Comparison of ENCODE assay signal across 2 cellular contexts in the genomic region with DNA sequence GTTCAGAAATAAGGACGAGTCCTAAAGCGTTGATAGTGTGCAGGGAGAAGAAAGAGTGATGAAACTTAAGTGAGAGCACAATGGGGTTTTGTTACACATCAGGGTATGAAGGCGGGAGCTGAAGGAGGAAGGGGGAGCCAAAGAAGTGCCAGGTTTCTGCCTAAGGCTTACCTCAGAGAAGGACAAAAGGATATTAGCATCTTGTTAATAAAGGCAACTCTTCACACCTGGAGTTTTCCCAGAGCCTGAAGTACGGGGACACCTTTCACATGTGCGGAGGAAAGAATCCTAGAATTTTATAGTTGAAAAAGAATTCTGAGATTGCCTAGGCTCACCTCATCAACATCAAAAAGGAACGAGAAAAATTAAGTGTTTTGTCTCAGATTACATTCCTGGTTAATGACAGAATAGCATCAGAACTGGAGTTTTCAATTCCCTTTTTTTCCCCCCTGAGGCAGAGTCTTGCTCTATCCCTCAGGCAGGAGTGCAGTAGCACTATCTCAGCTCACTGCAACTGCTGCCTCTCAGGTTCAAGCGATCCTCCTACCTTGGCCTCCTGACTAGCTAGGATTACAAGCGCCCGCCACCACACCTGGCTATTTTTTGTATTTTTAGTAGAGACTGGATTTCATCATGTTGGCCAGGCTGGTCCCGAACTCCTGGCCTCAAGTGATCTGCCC.
TF ChIP-seq lines count a peak whose summit lies in the region.

No MANE protein-coding gene starts in this region.

TF ChIP-seq in HCT116, 20 proteins besides CTCF, POLR2A, EP300 and RAD21:
- TF ChIP-seq EGR1 (IDR thresholded peaks at IDR 0.05; ENCODE audit: low read depth): no peak
- no peak for TF ChIP-seq SP1 (IDR thresholded peaks at IDR 0.05; ENCODE audit: low read depth)
- no peak for TF ChIP-seq ZNF274 (IDR thresholded peaks at IDR 0.05; ENCODE audit: low read depth, low read length)
- TF ChIP-seq JUND (IDR thresholded peaks at IDR 0.05): no peak
- no peak for TF ChIP-seq SIN3A (IDR thresholded peaks at IDR 0.05; ENCODE audit: low read depth)
- no peak for TF ChIP-seq ZFX (IDR thresholded peaks at IDR 0.05)
- TF ChIP-seq SRF (IDR thresholded peaks at IDR 0.05; ENCODE audit: low read depth): no peak
- no peak for TF ChIP-seq EZH2phosphoT487 (IDR thresholded peaks at IDR 0.05; ENCODE audit: borderline replicate concordance)
- TF ChIP-seq CBX3 (IDR thresholded peaks at IDR 0.05; ENCODE audit: low read depth): no peak
- TF ChIP-seq, protein P1, sequence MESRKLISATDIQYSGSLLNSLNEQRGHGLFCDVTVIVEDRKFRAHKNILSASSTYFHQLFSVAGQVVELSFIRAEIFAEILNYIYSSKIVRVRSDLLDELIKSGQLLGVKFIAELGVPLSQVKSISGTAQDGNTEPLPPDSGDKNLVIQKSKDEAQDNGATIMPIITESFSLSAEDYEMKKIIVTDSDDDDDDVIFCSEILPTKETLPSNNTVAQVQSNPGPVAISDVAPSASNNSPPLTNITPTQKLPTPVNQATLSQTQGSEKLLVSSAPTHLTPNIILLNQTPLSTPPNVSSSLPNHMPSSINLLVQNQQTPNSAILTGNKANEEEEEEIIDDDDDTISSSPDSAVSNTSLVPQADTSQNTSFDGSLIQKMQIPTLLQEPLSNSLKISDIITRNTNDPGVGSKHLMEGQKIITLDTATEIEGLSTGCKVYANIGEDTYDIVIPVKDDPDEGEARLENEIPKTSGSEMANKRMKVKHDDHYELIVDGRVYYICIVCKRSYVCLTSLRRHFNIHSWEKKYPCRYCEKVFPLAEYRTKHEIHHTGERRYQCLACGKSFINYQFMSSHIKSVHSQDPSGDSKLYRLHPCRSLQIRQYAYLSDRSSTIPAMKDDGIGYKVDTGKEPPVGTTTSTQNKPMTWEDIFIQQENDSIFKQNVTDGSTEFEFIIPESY (IDR thresholded peaks at IDR 0.05; ENCODE audit: extremely low read depth, insufficient replicate concordance, low read length): no peak
- TF ChIP-seq, protein P2, sequence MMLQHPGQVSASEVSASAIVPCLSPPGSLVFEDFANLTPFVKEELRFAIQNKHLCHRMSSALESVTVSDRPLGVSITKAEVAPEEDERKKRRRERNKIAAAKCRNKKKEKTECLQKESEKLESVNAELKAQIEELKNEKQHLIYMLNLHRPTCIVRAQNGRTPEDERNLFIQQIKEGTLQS (IDR thresholded peaks at IDR 0.05): no peak
- no peak for TF ChIP-seq REST (IDR thresholded peaks at IDR 0.05; ENCODE audit: low read depth)
- no peak for TF ChIP-seq CEBPB (IDR thresholded peaks at IDR 0.05; ENCODE audit: low read depth)
- no peak for TF ChIP-seq EZH2 (IDR thresholded peaks at IDR 0.05)
- TF ChIP-seq TCF7L2 (IDR thresholded peaks at IDR 0.05; ENCODE audit: borderline replicate concordance, extremely low read depth, insufficient read depth, insufficient read length): no peak
- no peak for TF ChIP-seq MAX (IDR thresholded peaks at IDR 0.05)
- TF ChIP-seq FOSL1 (IDR thresholded peaks at IDR 0.05; ENCODE audit: low read depth): no peak

TF ChIP-seq in K562, 482 proteins besides CTCF, POLR2A, EP300 and RAD21:
- TF ChIP-seq CHD4 (IDR thresholded peaks at IDR 0.05; ENCODE audit: insufficient read depth, insufficient replicate concordance, low read depth, low read length, poor library complexity, severe bottlenecking) (no peak), THAP7 (CRISPR knock-in tag; IDR thresholded peaks at IDR 0.05) (no peak), ETV1 (tag; conservative IDR thresholded peaks at IDR 0.05; ENCODE audit: low read depth) (no peak), PCBP2 (IDR thresholded peaks at IDR 0.05; ENCODE audit: low read depth, low read length, poor library complexity, severe bottlenecking) (no peak), ZNF146 (CRISPR knock-in tag; IDR thresholded peaks at IDR 0.05; ENCODE audit: unreplicated experiment) (no peak), SMAD4 (CRISPR knock-in tag; conservative IDR thresholded peaks at IDR 0.05) (no peak), ZNF639 (CRISPR knock-in tag; conservative IDR thresholded peaks at IDR 0.05 in 1 of 2, IDR thresholded peaks at IDR 0.05 in 1 of 2) (no peak), FUS (optimal IDR thresholded peaks at IDR 0.05; ENCODE audit: low read depth, low read length) (no peak), KAT2B (IDR thresholded peaks at IDR 0.05; ENCODE audit: low read depth, low read length) (no peak), MLX (CRISPR knock-in tag; conservative IDR thresholded peaks at IDR 0.05) (no peak), LCOR (CRISPR knock-in tag; IDR thresholded peaks at IDR 0.05) (no peak), WHSC1 (IDR thresholded peaks at IDR 0.05; ENCODE audit: low read length) (no peak), TEAD2 (tag; IDR thresholded peaks at IDR 0.05) (no peak), ZFP1 (CRISPR knock-in tag; IDR thresholded peaks at IDR 0.05) (no peak), ZNF764 (CRISPR knock-in tag; IDR thresholded peaks at IDR 0.05; ENCODE audit: low read depth) (no peak), THRB (CRISPR knock-in tag; conservative IDR thresholded peaks at IDR 0.05) (no peak), BCOR (IDR thresholded peaks at IDR 0.05) (no peak)
- TF ChIP-seq, protein P3, sequence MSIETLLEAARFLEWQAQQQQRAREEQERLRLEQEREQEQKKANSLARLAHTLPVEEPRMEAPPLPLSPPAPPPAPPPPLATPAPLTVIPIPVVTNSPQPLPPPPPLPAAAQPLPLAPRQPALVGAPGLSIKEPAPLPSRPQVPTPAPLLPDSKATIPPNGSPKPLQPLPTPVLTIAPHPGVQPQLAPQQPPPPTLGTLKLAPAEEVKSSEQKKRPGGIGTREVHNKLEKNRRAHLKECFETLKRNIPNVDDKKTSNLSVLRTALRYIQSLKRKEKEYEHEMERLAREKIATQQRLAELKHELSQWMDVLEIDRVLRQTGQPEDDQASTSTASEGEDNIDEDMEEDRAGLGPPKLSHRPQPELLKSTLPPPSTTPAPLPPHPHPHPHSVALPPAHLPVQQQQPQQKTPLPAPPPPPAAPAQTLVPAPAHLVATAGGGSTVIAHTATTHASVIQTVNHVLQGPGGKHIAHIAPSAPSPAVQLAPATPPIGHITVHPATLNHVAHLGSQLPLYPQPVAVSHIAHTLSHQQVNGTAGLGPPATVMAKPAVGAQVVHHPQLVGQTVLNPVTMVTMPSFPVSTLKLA (conservative IDR thresholded peaks at IDR 0.05): no peak
- TF ChIP-seq, protein P4, sequence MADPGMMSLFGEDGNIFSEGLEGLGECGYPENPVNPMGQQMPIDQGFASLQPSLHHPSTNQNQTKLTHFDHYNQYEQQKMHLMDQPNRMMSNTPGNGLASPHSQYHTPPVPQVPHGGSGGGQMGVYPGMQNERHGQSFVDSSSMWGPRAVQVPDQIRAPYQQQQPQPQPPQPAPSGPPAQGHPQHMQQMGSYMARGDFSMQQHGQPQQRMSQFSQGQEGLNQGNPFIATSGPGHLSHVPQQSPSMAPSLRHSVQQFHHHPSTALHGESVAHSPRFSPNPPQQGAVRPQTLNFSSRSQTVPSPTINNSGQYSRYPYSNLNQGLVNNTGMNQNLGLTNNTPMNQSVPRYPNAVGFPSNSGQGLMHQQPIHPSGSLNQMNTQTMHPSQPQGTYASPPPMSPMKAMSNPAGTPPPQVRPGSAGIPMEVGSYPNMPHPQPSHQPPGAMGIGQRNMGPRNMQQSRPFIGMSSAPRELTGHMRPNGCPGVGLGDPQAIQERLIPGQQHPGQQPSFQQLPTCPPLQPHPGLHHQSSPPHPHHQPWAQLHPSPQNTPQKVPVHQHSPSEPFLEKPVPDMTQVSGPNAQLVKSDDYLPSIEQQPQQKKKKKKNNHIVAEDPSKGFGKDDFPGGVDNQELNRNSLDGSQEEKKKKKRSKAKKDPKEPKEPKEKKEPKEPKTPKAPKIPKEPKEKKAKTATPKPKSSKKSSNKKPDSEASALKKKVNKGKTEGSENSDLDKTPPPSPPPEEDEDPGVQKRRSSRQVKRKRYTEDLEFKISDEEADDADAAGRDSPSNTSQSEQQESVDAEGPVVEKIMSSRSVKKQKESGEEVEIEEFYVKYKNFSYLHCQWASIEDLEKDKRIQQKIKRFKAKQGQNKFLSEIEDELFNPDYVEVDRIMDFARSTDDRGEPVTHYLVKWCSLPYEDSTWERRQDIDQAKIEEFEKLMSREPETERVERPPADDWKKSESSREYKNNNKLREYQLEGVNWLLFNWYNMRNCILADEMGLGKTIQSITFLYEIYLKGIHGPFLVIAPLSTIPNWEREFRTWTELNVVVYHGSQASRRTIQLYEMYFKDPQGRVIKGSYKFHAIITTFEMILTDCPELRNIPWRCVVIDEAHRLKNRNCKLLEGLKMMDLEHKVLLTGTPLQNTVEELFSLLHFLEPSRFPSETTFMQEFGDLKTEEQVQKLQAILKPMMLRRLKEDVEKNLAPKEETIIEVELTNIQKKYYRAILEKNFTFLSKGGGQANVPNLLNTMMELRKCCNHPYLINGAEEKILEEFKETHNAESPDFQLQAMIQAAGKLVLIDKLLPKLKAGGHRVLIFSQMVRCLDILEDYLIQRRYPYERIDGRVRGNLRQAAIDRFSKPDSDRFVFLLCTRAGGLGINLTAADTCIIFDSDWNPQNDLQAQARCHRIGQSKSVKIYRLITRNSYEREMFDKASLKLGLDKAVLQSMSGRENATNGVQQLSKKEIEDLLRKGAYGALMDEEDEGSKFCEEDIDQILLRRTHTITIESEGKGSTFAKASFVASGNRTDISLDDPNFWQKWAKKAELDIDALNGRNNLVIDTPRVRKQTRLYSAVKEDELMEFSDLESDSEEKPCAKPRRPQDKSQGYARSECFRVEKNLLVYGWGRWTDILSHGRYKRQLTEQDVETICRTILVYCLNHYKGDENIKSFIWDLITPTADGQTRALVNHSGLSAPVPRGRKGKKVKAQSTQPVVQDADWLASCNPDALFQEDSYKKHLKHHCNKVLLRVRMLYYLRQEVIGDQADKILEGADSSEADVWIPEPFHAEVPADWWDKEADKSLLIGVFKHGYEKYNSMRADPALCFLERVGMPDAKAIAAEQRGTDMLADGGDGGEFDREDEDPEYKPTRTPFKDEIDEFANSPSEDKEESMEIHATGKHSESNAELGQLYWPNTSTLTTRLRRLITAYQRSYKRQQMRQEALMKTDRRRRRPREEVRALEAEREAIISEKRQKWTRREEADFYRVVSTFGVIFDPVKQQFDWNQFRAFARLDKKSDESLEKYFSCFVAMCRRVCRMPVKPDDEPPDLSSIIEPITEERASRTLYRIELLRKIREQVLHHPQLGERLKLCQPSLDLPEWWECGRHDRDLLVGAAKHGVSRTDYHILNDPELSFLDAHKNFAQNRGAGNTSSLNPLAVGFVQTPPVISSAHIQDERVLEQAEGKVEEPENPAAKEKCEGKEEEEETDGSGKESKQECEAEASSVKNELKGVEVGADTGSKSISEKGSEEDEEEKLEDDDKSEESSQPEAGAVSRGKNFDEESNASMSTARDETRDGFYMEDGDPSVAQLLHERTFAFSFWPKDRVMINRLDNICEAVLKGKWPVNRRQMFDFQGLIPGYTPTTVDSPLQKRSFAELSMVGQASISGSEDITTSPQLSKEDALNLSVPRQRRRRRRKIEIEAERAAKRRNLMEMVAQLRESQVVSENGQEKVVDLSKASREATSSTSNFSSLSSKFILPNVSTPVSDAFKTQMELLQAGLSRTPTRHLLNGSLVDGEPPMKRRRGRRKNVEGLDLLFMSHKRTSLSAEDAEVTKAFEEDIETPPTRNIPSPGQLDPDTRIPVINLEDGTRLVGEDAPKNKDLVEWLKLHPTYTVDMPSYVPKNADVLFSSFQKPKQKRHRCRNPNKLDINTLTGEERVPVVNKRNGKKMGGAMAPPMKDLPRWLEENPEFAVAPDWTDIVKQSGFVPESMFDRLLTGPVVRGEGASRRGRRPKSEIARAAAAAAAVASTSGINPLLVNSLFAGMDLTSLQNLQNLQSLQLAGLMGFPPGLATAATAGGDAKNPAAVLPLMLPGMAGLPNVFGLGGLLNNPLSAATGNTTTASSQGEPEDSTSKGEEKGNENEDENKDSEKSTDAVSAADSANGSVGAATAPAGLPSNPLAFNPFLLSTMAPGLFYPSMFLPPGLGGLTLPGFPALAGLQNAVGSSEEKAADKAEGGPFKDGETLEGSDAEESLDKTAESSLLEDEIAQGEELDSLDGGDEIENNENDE (IDR thresholded peaks at IDR 0.05; ENCODE audit: low read depth, low read length): no peak
